Comparison of ENCODE assay signal across 39 cellular contexts in genomic region chr13:98436379-98436909, GRCh38.
"Had no signal": no experiment of that assay in that cellular context is flagged by ENCODE, and none has a peak within 500 bp of the region (broad histone marks: within the 10 kb centered on the region; RNA-seq: fewer than 3 reads in every experiment).

No MANE protein-coding gene starts in this region.

- H3K27ac ChIP-seq: adrenal gland, body of pancreas, breast epithelium, cardiac muscle cell, epithelial cell of prostate, esophagus squamous epithelium, gastroesophageal sphincter, heart left ventricle, WERI-Rb-1 had no signal

- ATAC-seq: activated CD4-positive, CD25-positive, alpha-beta regulatory T cell treated with anti-CD3 and anti-CD28 coated beads, Interleukin-2, amount 50 U/mL, for 24 hours; activated CD8-positive, alpha-beta T cell treated with anti-CD3 and anti-CD28 coated beads for 36 hours; activated naive CD8-positive, alpha-beta T cell treated with anti-CD3 and anti-CD28 coated beads, Interleukin-2, amount 50 U/mL, for 24 hours; body of pancreas; effector memory CD8-positive, alpha-beta T cell; gastroesophageal sphincter; heart left ventricle; T-helper 17 cell had no signal

- H3K27me3 ChIP-seq: adrenal gland, body of pancreas, breast epithelium, cardiac muscle cell, esophagus squamous epithelium, gastroesophageal sphincter, heart left ventricle had no signal

- H3K36me3 Mint-ChIP-seq: activated naive CD4-positive, alpha-beta T cell treated with anti-CD3 and anti-CD28 coated beads, Interleukin-2, amount 50 U/mL, for 24 hours; activated naive CD8-positive, alpha-beta T cell treated with anti-CD3 and anti-CD28 coated beads for 36 hours had no signal

- H3K4me3 Mint-ChIP-seq: activated B cell treated with CpG ODN at 0.5 μM for 24 hours; activated CD8-positive, alpha-beta T cell treated with anti-CD3 and anti-CD28 coated beads for 36 hours; activated naive CD4-positive, alpha-beta T cell treated with anti-CD3 and anti-CD28 coated beads for 36 hours; activated naive CD4-positive, alpha-beta T cell treated with anti-CD3 and anti-CD28 coated beads, Interleukin-2, amount 50 U/mL, for 24 hours; activated naive CD8-positive, alpha-beta T cell treated with anti-CD3 and anti-CD28 coated beads for 36 hours; activated naive CD8-positive, alpha-beta T cell treated with anti-CD3 and anti-CD28 coated beads, Interleukin-2, amount 50 U/mL, for 24 hours; activated T-helper 1 cell treated with anti-CD3 and anti-CD28 coated beads, Interleukin-12 subunit alpha, Interleukin-12 subunit beta, Interleukin-2, Interleukin-4 antibody, amounts not matched to agents 30 ng/mL and 10 ng/mL and 1 ng/mL, durations not matched to agents 14 hours and 24 hours and 36 hours; effector memory CD8-positive, alpha-beta T cell; T-helper 2 cell treated with Interferon-gamma antibody and Interleukin-4, amounts not matched to agents 5 μg/mL and 100 μg/mL, for 36 hours had no signal

- DNase-seq: activated B cell treated with CpG ODN at 0.5 μM for 24 hours; activated CD4-positive, alpha-beta T cell treated with anti-CD3 and anti-CD28 coated beads for 48 hours; activated CD4-positive, alpha-beta T cell treated with anti-CD3 and anti-CD28 coated beads, Interleukin-2, amount 50 U/mL, for 1 hour; activated CD4-positive, alpha-beta T cell treated with anti-CD3 and anti-CD28 coated beads, Interleukin-2, amount 50 U/mL, for 48 hours; activated CD8-positive, alpha-beta memory T cell treated with anti-CD3 and anti-CD28 coated beads for 24 hours; activated CD8-positive, alpha-beta T cell treated with anti-CD3 and anti-CD28 coated beads for 36 hours; activated effector memory CD4-positive, alpha-beta T cell treated with anti-CD3 and anti-CD28 coated beads, Interleukin-2, amount 50 U/mL, for 16 hours; activated naive CD4-positive, alpha-beta T cell treated with anti-CD3 and anti-CD28 coated beads for 36 hours; activated naive CD8-positive, alpha-beta T cell treated with anti-CD3 and anti-CD28 coated beads for 36 hours; activated naive CD8-positive, alpha-beta T cell treated with anti-CD3 and anti-CD28 coated beads, Interleukin-2, amount 50 U/mL, for 24 hours; activated T-cell treated with anti-CD3 and anti-CD28 coated beads, Interleukin-2, amount 50 U/mL, for 1 hour; activated T-cell treated with anti-CD3 and anti-CD28 coated beads, Interleukin-2, amount 50 U/mL, for 48 hours; adrenal gland; amygdala; body of pancreas; central memory CD4-positive, alpha-beta T cell; cortex of kidney; dermis blood vessel endothelial cell; effector CD4-positive, alpha-beta T cell; effector memory CD8-positive, alpha-beta T cell; esophagus squamous epithelium; foreskin melanocyte; heart left ventricle; T-helper 1 cell; T-helper 17 cell; T1000; WERI-Rb-1 had no signal

- H3K4me1 ChIP-seq: adrenal gland, body of pancreas, breast epithelium, esophagus squamous epithelium, gastroesophageal sphincter, heart left ventricle had no signal

- FAIRE-seq: colon, endometrium, endothelial cell of umbilical vein had no signal

- H3K9me3 ChIP-seq: adrenal gland, body of pancreas, breast epithelium, esophagus squamous epithelium, gastroesophageal sphincter, heart left ventricle had no signal

- H3K4me3 ChIP-seq: adrenal gland, body of pancreas, breast epithelium, cardiac muscle cell, esophagus squamous epithelium, gastroesophageal sphincter, heart left ventricle had no signal

- H3K9me3 Mint-ChIP-seq: activated B cell treated with CpG ODN at 0.5 μM for 24 hours; activated CD8-positive, alpha-beta T cell treated with anti-CD3 and anti-CD28 coated beads for 36 hours; activated naive CD4-positive, alpha-beta T cell treated with anti-CD3 and anti-CD28 coated beads for 36 hours; activated naive CD4-positive, alpha-beta T cell treated with anti-CD3 and anti-CD28 coated beads, Interleukin-2, amount 50 U/mL, for 24 hours; activated naive CD8-positive, alpha-beta T cell treated with anti-CD3 and anti-CD28 coated beads for 36 hours; activated naive CD8-positive, alpha-beta T cell treated with anti-CD3 and anti-CD28 coated beads, Interleukin-2, amount 50 U/mL, for 24 hours; activated T-helper 1 cell treated with anti-CD3 and anti-CD28 coated beads, Interleukin-12 subunit alpha, Interleukin-12 subunit beta, Interleukin-2, Interleukin-4 antibody, amounts not matched to agents 30 ng/mL and 10 ng/mL and 1 ng/mL, durations not matched to agents 14 hours and 24 hours and 36 hours; activated T-helper 2 cell treated with anti-CD3 and anti-CD28 coated beads, Interferon-gamma antibody, Interleukin-2, Interleukin-4, amounts not matched to agents 10 μg/mL and 5 μg/mL and 100 μg/mL, durations not matched to agents 14 hours and 24 hours and 36 hours; effector memory CD8-positive, alpha-beta T cell; T-helper 2 cell treated with Interferon-gamma antibody and Interleukin-4, amounts not matched to agents 5 μg/mL and 100 μg/mL, for 36 hours had no signal

- H3K4me1 Mint-ChIP-seq: activated B cell treated with CpG ODN at 0.5 μM for 24 hours; activated naive CD8-positive, alpha-beta T cell treated with anti-CD3 and anti-CD28 coated beads, Interleukin-2, amount 50 U/mL, for 24 hours had no signal

- H3K27ac Mint-ChIP-seq: activated B cell treated with CpG ODN at 0.5 μM for 24 hours; activated CD8-positive, alpha-beta T cell treated with anti-CD3 and anti-CD28 coated beads for 36 hours; activated naive CD4-positive, alpha-beta T cell treated with anti-CD3 and anti-CD28 coated beads for 36 hours; activated naive CD4-positive, alpha-beta T cell treated with anti-CD3 and anti-CD28 coated beads, Interleukin-2, amount 50 U/mL, for 24 hours; activated naive CD8-positive, alpha-beta T cell treated with anti-CD3 and anti-CD28 coated beads for 36 hours; activated naive CD8-positive, alpha-beta T cell treated with anti-CD3 and anti-CD28 coated beads, Interleukin-2, amount 50 U/mL, for 24 hours; activated T-helper 1 cell treated with anti-CD3 and anti-CD28 coated beads, Interleukin-12 subunit alpha, Interleukin-12 subunit beta, Interleukin-2, Interleukin-4 antibody, amounts not matched to agents 30 ng/mL and 10 ng/mL and 1 ng/mL, durations not matched to agents 14 hours and 24 hours and 36 hours; activated T-helper 2 cell treated with anti-CD3 and anti-CD28 coated beads, Interferon-gamma antibody, Interleukin-2, Interleukin-4, amounts not matched to agents 10 μg/mL and 5 μg/mL and 100 μg/mL, durations not matched to agents 14 hours and 24 hours and 36 hours; T-helper 17 cell; T-helper 2 cell treated with Interferon-gamma antibody and Interleukin-4, amounts not matched to agents 5 μg/mL and 100 μg/mL, for 36 hours had no signal

- H3K27me3 Mint-ChIP-seq: activated naive CD4-positive, alpha-beta T cell treated with anti-CD3 and anti-CD28 coated beads, Interleukin-2, amount 50 U/mL, for 24 hours; activated naive CD8-positive, alpha-beta T cell treated with anti-CD3 and anti-CD28 coated beads for 36 hours; activated naive CD8-positive, alpha-beta T cell treated with anti-CD3 and anti-CD28 coated beads, Interleukin-2, amount 50 U/mL, for 24 hours had no signal

- H3K36me3 ChIP-seq: breast epithelium, cardiac muscle cell had no signal
